Comparison of ENCODE assay signal across 12 cellular contexts in genomic region chr10:35217458-35217857, GRCh38.
DNase-seq lines count a peak whose midpoint lies in the region; ATAC-seq and TF ChIP-seq lines count a peak whose summit lies in the region.
"Had no signal": no experiment of that assay in that cellular context is flagged by ENCODE, and none has a peak within 500 bp of the region (broad histone marks: within the 10 kb centered on the region; RNA-seq: fewer than 3 reads in every experiment).

No MANE protein-coding gene starts in this region.

- H3K27me3 ChIP-seq in left lung = no peaks in the 10 kb centered on the region
- no peaks in the 10 kb centered on the region for H3K27me3 ChIP-seq in spleen (replicated peaks in 1 of 7)

- H3K4me1 ChIP-seq in left lung (peaks cover 12 to 30% of the 10 kb centered on the region in 2 donors), spleen (peaks cover 15 to 45% (median 27%) of the 10 kb centered on the region in 6 donors)

- intact Hi-C loops in left lung (cut with DNase I) (loop anchor here in 1 of 2 donors (5.0 kb wide), 1 partner anchor 95 kb away; no protein-coding TSS in a partner anchor), spleen (cut with DNase I; ENCODE audit: low total_unique reads) (no loop called here)

- ATAC-seq in central memory CD8-positive, alpha-beta T cell (replicated peaks; ENCODE audit: extremely low read depth, poor library complexity, severe bottlenecking) = no peak
- ATAC-seq in left lung (peak; percentile 80), HG03039 (IDR thresholded peaks at IDR 0.05; ENCODE audit: unreplicated experiment) (no peak)

- 53 to 75% (median 64%) methylated on average over 5 of the region's 5 CpGs for WGBS in spleen, 5 donors

- peaks cover 9% of the 10 kb centered on the region for H3K27me3 Mint-ChIP-seq in central memory CD8-positive, alpha-beta T cell

- peaks cover 9% of the 10 kb centered on the region for H3K4me1 Mint-ChIP-seq in central memory CD8-positive, alpha-beta T cell

- no peaks in the 10 kb centered on the region for H3K36me3 Mint-ChIP-seq in central memory CD8-positive, alpha-beta T cell (ENCODE audit: insufficient read depth)
- H3K36me3 Mint-ChIP-seq: naive thymus-derived CD8-positive, alpha-beta T cell had no signal

- TF ChIP-seq POLR2A in spleen (IDR thresholded peaks at IDR 0.05) = no peak

- H3K4me3 Mint-ChIP-seq in central memory CD8-positive, alpha-beta T cell = no peak overlapping the region

- H3K9me3 Mint-ChIP-seq in central memory CD8-positive, alpha-beta T cell = no peaks in the 10 kb centered on the region
- H3K9me3 Mint-ChIP-seq: activated T-cell treated with anti-CD3 and anti-CD28 coated beads, Interleukin-2, amount 50 U/mL, for 72 hours; naive thymus-derived CD8-positive, alpha-beta T cell had no signal

- H3K36me3 ChIP-seq in left lung = no peaks in the 10 kb centered on the region
- H3K36me3 ChIP-seq in spleen = peaks cover 0 to 2% (median 0%) of the 10 kb centered on the region in 6 donors

- H3K4me3 ChIP-seq in left lung = no peak overlapping the region
- H3K4me3 ChIP-seq in spleen = peak overlapping the region in 1 of 8 donors; percentile 14

- DNase-seq in NCI-H748 (lab: John Stamatoyannopoulos, UW; ENCODE audit: unreplicated experiment) (peak; percentile 1), NCI-H748 treated with DMSO at 0.1 percent for 48 hours (lab: John Stamatoyannopoulos, UW) (no peak), left lung (peak in 1 of 2 donors; percentile 39), spleen (no peak), RKO (ENCODE audit: low spot score) (no peak), AG08396 (ENCODE audit: low spot score) (no peak)
- no peak for DNase-seq in central memory CD8-positive, alpha-beta T cell (ENCODE audit: low spot score in 2 of 2)
- DNase-seq: activated T-cell treated with anti-CD3 and anti-CD28 coated beads, Interleukin-2, amount 50 U/mL, for 72 hours; aorta; naive thymus-derived CD8-positive, alpha-beta T cell; NCI-H2107 had no signal

- TF ChIP-seq CTCF in left lung (IDR thresholded peaks at IDR 0.05) = no peak
- TF ChIP-seq CTCF in spleen (IDR thresholded peaks at IDR 0.05 in 8 of 11, conservative IDR thresholded peaks at IDR 0.05 in 3 of 11) = no peak

- H3K9me3 ChIP-seq in left lung (no peaks in the 10 kb centered on the region), spleen (no peaks in the 10 kb centered on the region)

- H3K27ac ChIP-seq in left lung = peak overlapping the region; percentile 33 to 53
- peak overlapping the region in 7 of 8 donors; percentile 58 to 81 (median 71) for H3K27ac ChIP-seq in spleen

- peak overlapping the region; percentile 71 for H3K27ac Mint-ChIP-seq in central memory CD8-positive, alpha-beta T cell (ENCODE audit: low read depth)
